In the genomic region with DNA sequence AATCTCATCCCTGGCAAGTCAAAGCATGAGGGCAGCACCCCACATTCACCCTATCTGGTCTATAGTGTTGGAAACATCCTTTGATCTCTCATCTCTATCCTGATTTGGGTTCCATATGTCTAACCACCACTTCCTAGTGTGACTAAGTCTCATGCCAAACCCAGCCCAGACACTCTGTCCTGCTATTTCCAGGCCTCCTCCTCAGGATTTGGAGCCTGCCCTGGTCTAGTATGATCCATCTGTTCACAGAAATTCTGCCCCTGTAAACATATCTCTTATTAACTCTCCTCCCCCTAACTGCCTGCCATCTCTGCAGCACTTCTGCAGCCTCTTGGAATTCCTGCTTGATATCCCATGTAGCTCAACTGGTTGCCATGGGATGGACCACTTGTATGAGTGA, we compare ENCODE assay signal across 25 cellular contexts.
"Had no signal": no experiment of that assay in that cellular context is flagged by ENCODE, and none has a peak within 500 bp of the region (broad histone marks: within the 10 kb centered on the region; RNA-seq: fewer than 3 reads in every experiment).

No MANE protein-coding gene starts in this region.

- H3K27me3 Mint-ChIP-seq: activated CD4-positive, alpha-beta memory T cell treated with anti-CD3 and anti-CD28 coated beads, Interleukin-2, amount 10 ng/mL, durations not matched to agents 7 days and 5 days; activated CD4-positive, alpha-beta T cell treated with anti-CD3 and anti-CD28 coated beads, Interleukin-2, amount 10 ng/mL, durations not matched to agents 24 days and 14 days; brain; T-helper 17 cell had no signal

- H3K9me3 Mint-ChIP-seq: activated CD4-positive, alpha-beta memory T cell treated with anti-CD3 and anti-CD28 coated beads, Interleukin-2, amount 10 ng/mL, durations not matched to agents 7 days and 5 days; activated CD4-positive, alpha-beta T cell treated with anti-CD3 and anti-CD28 coated beads, Interleukin-2, amount 10 ng/mL, durations not matched to agents 24 days and 14 days; activated naive CD4-positive, alpha-beta T cell treated with anti-CD3 and anti-CD28 coated beads for 36 hours; activated naive CD4-positive, alpha-beta T cell treated with anti-CD3 and anti-CD28 coated beads, Interleukin-2, amount 50 U/mL, for 72 hours; activated naive CD8-positive, alpha-beta T cell treated with anti-CD3 and anti-CD28 coated beads, Interleukin-2, amount 10 ng/mL, durations not matched to agents 7 days and 5 days; activated T-helper 2 cell treated with anti-CD3 and anti-CD28 coated beads, Interferon-gamma antibody, Interleukin-2, Interleukin-4, amounts not matched to agents 10 μg/mL and 5 μg/mL and 100 μg/mL, durations not matched to agents 14 hours and 24 hours and 36 hours; T-helper 2 cell treated with Interferon-gamma antibody and Interleukin-4, amounts not matched to agents 5 μg/mL and 100 μg/mL, for 36 hours had no signal

- DNase-seq: activated CD4-positive, alpha-beta memory T cell treated with anti-CD3 and anti-CD28 coated beads, Interleukin-2, amount 10 ng/mL, durations not matched to agents 7 days and 5 days; activated CD4-positive, alpha-beta T cell treated with anti-CD3 and anti-CD28 coated beads for 36 hours; activated CD4-positive, alpha-beta T cell treated with anti-CD3 and anti-CD28 coated beads, Interleukin-2, amount 10 ng/mL, durations not matched to agents 24 days and 14 days; activated CD4-positive, CD25-positive, alpha-beta regulatory T cell; activated CD4-positive, CD25-positive, alpha-beta regulatory T cell treated with anti-CD3 and anti-CD28 coated beads, Interleukin-2, amount 50 U/mL, for 72 hours; activated CD8-positive, alpha-beta memory T cell treated with anti-CD3 and anti-CD28 coated beads, Interleukin-2, amount 50 U/mL, for 48 hours; activated effector memory CD4-positive, alpha-beta T cell treated with anti-CD3 and anti-CD28 coated beads, Interleukin-2, amount 50 U/mL, for 16 hours; activated naive CD4-positive, alpha-beta T cell treated with anti-CD3 and anti-CD28 coated beads for 36 hours; activated naive CD8-positive, alpha-beta T cell treated with anti-CD3 and anti-CD28 coated beads, Interleukin-2, amount 10 ng/mL, durations not matched to agents 7 days and 5 days; activated T-cell treated with anti-CD3 and anti-CD28 coated beads for 4 hours; activated T-cell treated with anti-CD3 and anti-CD28 coated beads, Interleukin-2, amount 50 U/mL, for 24 hours; central memory CD4-positive, alpha-beta T cell; cortex of kidney; dermis blood vessel endothelial cell; effector CD4-positive, alpha-beta T cell; effector memory CD8-positive, alpha-beta T cell; esophagus squamous epithelium; head of caudate nucleus; hippocampal formation; T-helper 1 cell; T-helper 17 cell had no signal

- H3K36me3 Mint-ChIP-seq: activated naive CD4-positive, alpha-beta T cell treated with anti-CD3 and anti-CD28 coated beads, Interleukin-2, amount 50 U/mL, for 72 hours; activated naive CD8-positive, alpha-beta T cell treated with anti-CD3 and anti-CD28 coated beads, Interleukin-2, amount 10 ng/mL, durations not matched to agents 7 days and 5 days had no signal

- H3K27ac Mint-ChIP-seq: activated CD4-positive, alpha-beta memory T cell treated with anti-CD3 and anti-CD28 coated beads, Interleukin-2, amount 10 ng/mL, durations not matched to agents 7 days and 5 days; activated CD4-positive, alpha-beta T cell treated with anti-CD3 and anti-CD28 coated beads for 36 hours; activated CD4-positive, alpha-beta T cell treated with anti-CD3 and anti-CD28 coated beads, Interleukin-2, amount 10 ng/mL, durations not matched to agents 24 days and 14 days; activated naive CD4-positive, alpha-beta T cell treated with anti-CD3 and anti-CD28 coated beads for 36 hours; activated naive CD4-positive, alpha-beta T cell treated with anti-CD3 and anti-CD28 coated beads, Interleukin-2, amount 50 U/mL, for 72 hours; activated naive CD8-positive, alpha-beta T cell treated with anti-CD3 and anti-CD28 coated beads, Interleukin-2, amount 10 ng/mL, durations not matched to agents 7 days and 5 days; activated T-cell treated with anti-CD3 and anti-CD28 coated beads, Interleukin-2, amount 50 U/mL, for 24 hours; activated T-helper 2 cell treated with anti-CD3 and anti-CD28 coated beads, Interferon-gamma antibody, Interleukin-2, Interleukin-4, amounts not matched to agents 10 μg/mL and 5 μg/mL and 100 μg/mL, durations not matched to agents 14 hours and 24 hours and 36 hours; brain; effector memory CD8-positive, alpha-beta T cell; T-helper 17 cell; T-helper 2 cell treated with Interferon-gamma antibody and Interleukin-4, amounts not matched to agents 5 μg/mL and 100 μg/mL, for 36 hours had no signal

- H3K4me1 Mint-ChIP-seq: activated CD4-positive, alpha-beta memory T cell treated with anti-CD3 and anti-CD28 coated beads, Interleukin-2, amount 10 ng/mL, durations not matched to agents 7 days and 5 days; activated CD4-positive, alpha-beta T cell treated with anti-CD3 and anti-CD28 coated beads for 36 hours; activated CD4-positive, alpha-beta T cell treated with anti-CD3 and anti-CD28 coated beads, Interleukin-2, amount 10 ng/mL, durations not matched to agents 24 days and 14 days; activated naive CD8-positive, alpha-beta T cell treated with anti-CD3 and anti-CD28 coated beads, Interleukin-2, amount 10 ng/mL, durations not matched to agents 7 days and 5 days; brain; T-helper 17 cell had no signal

- H3K4me3 Mint-ChIP-seq: activated CD4-positive, alpha-beta memory T cell treated with anti-CD3 and anti-CD28 coated beads, Interleukin-2, amount 10 ng/mL, durations not matched to agents 7 days and 5 days; activated CD4-positive, alpha-beta T cell treated with anti-CD3 and anti-CD28 coated beads for 36 hours; activated CD4-positive, alpha-beta T cell treated with anti-CD3 and anti-CD28 coated beads, Interleukin-2, amount 10 ng/mL, durations not matched to agents 24 days and 14 days; activated naive CD4-positive, alpha-beta T cell treated with anti-CD3 and anti-CD28 coated beads for 36 hours; activated naive CD8-positive, alpha-beta T cell treated with anti-CD3 and anti-CD28 coated beads, Interleukin-2, amount 10 ng/mL, durations not matched to agents 7 days and 5 days; activated T-cell treated with anti-CD3 and anti-CD28 coated beads, Interleukin-2, amount 50 U/mL, for 24 hours; brain; effector memory CD8-positive, alpha-beta T cell; T-helper 17 cell; T-helper 2 cell treated with Interferon-gamma antibody and Interleukin-4, amounts not matched to agents 5 μg/mL and 100 μg/mL, for 36 hours had no signal
